Comparison of ENCODE assay signal across 1 cellular context in the genomic region with DNA sequence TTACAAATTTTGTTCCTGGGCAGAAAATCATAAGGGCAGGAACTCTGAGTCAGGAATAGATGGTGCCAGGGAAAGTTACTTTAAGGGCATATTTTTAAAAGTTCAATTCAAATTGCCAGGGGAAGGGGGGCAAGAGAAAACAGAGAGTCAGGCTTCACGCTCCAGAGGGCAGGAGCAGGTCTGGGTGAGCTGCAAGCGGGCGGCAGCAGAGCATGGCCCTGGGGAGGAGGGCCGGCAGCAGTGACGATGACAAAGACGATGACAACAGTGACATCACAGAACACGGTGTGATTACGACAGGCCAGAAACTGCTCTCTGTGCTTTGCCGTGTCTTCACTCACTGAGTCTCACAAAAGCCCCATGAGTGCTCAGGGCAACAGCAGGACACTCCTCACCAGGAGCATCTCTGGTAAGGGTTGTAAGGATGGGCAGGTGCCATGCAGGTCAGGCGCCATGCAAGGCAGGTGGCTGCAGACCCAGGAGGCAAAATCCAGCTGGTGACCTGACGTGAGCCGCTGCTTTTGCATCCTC.
TF ChIP-seq lines count a peak whose summit lies in the region.

No MANE protein-coding gene starts in this region.

TF ChIP-seq in HepG2, 621 proteins besides CTCF, POLR2A, EP300 and RAD21:
- no peak for TF ChIP-seq ZNF883 (CRISPR knock-in tag; IDR thresholded peaks at IDR 0.05; ENCODE audit: not compliant biosample characterization)
- peak; percentile 77 for TF ChIP-seq CREB1 (IDR thresholded peaks at IDR 0.05)
- TF ChIP-seq CREB1 (CRISPR knock-in tag; IDR thresholded peaks at IDR 0.05): no peak
